Comparison of ENCODE assay signal across 15 cellular contexts in the genomic region with DNA sequence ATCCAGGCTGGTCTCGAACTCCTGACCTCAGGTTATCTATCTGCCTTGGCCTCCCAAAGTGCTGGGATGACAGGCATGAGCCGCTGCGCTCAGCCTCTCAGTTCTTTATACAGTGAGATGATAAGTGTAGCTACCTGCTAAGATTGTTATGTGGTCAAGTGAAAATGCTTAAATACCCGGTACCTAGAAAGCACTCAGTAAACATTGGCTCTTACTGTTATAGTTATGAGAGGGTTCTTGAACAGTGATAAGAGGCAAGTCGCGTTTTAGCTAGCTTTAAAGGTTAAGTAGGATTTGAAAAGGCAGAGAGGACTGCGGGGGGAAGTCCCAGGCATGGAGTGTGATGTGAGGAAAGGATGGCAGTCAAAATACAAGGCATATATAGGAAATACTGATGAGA. TPM values are rescaled to one million over a fixed set of nuclear protein-coding genes. Genes with fewer than 3 reads are reported as not detected.
DNase-seq lines count a peak whose midpoint lies in the region; ATAC-seq and TF ChIP-seq lines count a peak whose summit lies in the region.
"Had no signal": no experiment of that assay in that cellular context is flagged by ENCODE, and none has a peak within 500 bp of the region (broad histone marks: within the 10 kb centered on the region; RNA-seq: fewer than 3 reads in every experiment).

No MANE protein-coding gene starts in this region.

- H3K36me3 Mint-ChIP-seq in T-helper 1 cell treated with Interleukin-12 subunit alpha and Interleukin-12 subunit beta and Interleukin-4 antibody, amounts not matched to agents 30 μg/mL and 1 μg/mL, for 36 hours (ENCODE audit: low read depth), result peaks cover 39% of the 10 kb centered on the region
- H3K36me3 Mint-ChIP-seq in progenitor cell of endocrine pancreas (ENCODE audit: insufficient read depth), result peaks cover 18% of the 10 kb centered on the region

- H3K36me3 ChIP-seq in gastrocnemius medialis (peaks cover 9 to 33% of the 10 kb centered on the region in 2 donors), adrenal gland (replicated peaks in 1 of 2) (peaks cover 0 to 34% of the 10 kb centered on the region in 2 donors)

- peaks cover 17 to 25% of the 10 kb centered on the region in 2 donors for H3K4me1 ChIP-seq in gastrocnemius medialis
- H3K4me1 ChIP-seq in adrenal gland (replicated peaks in 1 of 2), result peaks cover 17 to 72% of the 10 kb centered on the region in 2 donors

- no peaks in the 10 kb centered on the region for H3K9me3 Mint-ChIP-seq in T-helper 1 cell treated with Interleukin-12 subunit alpha and Interleukin-12 subunit beta and Interleukin-4 antibody, amounts not matched to agents 30 μg/mL and 1 μg/mL, for 36 hours
- no peaks in the 10 kb centered on the region for H3K9me3 Mint-ChIP-seq in progenitor cell of endocrine pancreas (ENCODE audit: low read depth)

- no peak for TF ChIP-seq POLR2A in gastrocnemius medialis (IDR thresholded peaks at IDR 0.05)
- TF ChIP-seq POLR2A in adrenal gland (IDR thresholded peaks at IDR 0.05), result no peak

- H3K9me3 ChIP-seq in gastrocnemius medialis (no peaks in the 10 kb centered on the region), adrenal gland (replicated peaks in 1 of 3) (no peaks in the 10 kb centered on the region)
- H3K9me3 ChIP-seq: A549, suprapubic skin had no signal

- ATAC-seq in gastrocnemius medialis (no peak), GM18873 (IDR thresholded peaks at IDR 0.05; ENCODE audit: low FRiP score, unreplicated experiment) (no peak)
- ATAC-seq: A549, left cardiac atrium, Panc1 had no signal

- peak overlapping the region; percentile 62 for H3K27ac Mint-ChIP-seq in T-helper 1 cell treated with Interleukin-12 subunit alpha and Interleukin-12 subunit beta and Interleukin-4 antibody, amounts not matched to agents 30 μg/mL and 1 μg/mL, for 36 hours
- H3K27ac Mint-ChIP-seq in progenitor cell of endocrine pancreas, result peak overlapping the region; percentile 94

- intact Hi-C loops in gastrocnemius medialis (cut with DNase I; ENCODE audit: low total_unique reads) (loop anchor here (10.0 kb wide), 1 partner anchor 105 kb away; the partner anchor contains the start of gene MBLAC1), adrenal gland (cut with DNase I) (no loop called here)

- no peak for DNase-seq in T-helper 1 cell
- DNase-seq in NCI-H2029 treated with DMSO at 0.1 percent for 48 hours (lab: John Stamatoyannopoulos, UW), result peak; percentile 31
- no peak for DNase-seq in progenitor cell of endocrine pancreas (ENCODE audit: low spot score, unreplicated experiment)
- DNase-seq in gastrocnemius medialis, result no peak
- DNase-seq in adrenal gland, result no peak
- DNase-seq: hippocampal formation, left cardiac atrium, NCI-H1694, NCI-H748 treated with DMSO at 0.1 percent for 48 hours had no signal

- peaks cover 47% of the 10 kb centered on the region for H3K4me1 Mint-ChIP-seq in T-helper 1 cell treated with Interleukin-12 subunit alpha and Interleukin-12 subunit beta and Interleukin-4 antibody, amounts not matched to agents 30 μg/mL and 1 μg/mL, for 36 hours (ENCODE audit: low read depth)
- H3K4me1 Mint-ChIP-seq in progenitor cell of endocrine pancreas (ENCODE audit: low read depth), result peaks cover 42% of the 10 kb centered on the region

- no peaks in the 10 kb centered on the region for H3K27me3 Mint-ChIP-seq in T-helper 1 cell treated with Interleukin-12 subunit alpha and Interleukin-12 subunit beta and Interleukin-4 antibody, amounts not matched to agents 30 μg/mL and 1 μg/mL, for 36 hours (ENCODE audit: low read depth)
- no peaks in the 10 kb centered on the region for H3K27me3 Mint-ChIP-seq in progenitor cell of endocrine pancreas

- TF ChIP-seq CTCF in progenitor cell of endocrine pancreas (IDR thresholded peaks at IDR 0.05; ENCODE audit: unreplicated experiment) (no peak), gastrocnemius medialis (IDR thresholded peaks at IDR 0.05 in 4 of 5, conservative IDR thresholded peaks at IDR 0.05 in 1 of 5) (no peak), adrenal gland (IDR thresholded peaks at IDR 0.05) (no peak)

- H3K27me3 ChIP-seq in gastrocnemius medialis (no peaks in the 10 kb centered on the region), adrenal gland (no peaks in the 10 kb centered on the region)
- H3K27me3 ChIP-seq: suprapubic skin had no signal

- H3K4me3 Mint-ChIP-seq in T-helper 1 cell treated with Interleukin-12 subunit alpha and Interleukin-12 subunit beta and Interleukin-4 antibody, amounts not matched to agents 30 μg/mL and 1 μg/mL, for 36 hours, result no peak overlapping the region
- no peak overlapping the region for H3K4me3 Mint-ChIP-seq in progenitor cell of endocrine pancreas (ENCODE audit: low read depth)

- WGBS in adrenal gland, 4 donors, result 71 to 75% (median 74%) methylated on average over 7 of the region's 7 CpGs

- in situ Hi-C loops in gastrocnemius medialis (cut with MboI; ENCODE audit: low sequenced_read_pairs in 4 of 4), result no loop called here

- no peak overlapping the region for H3K4me3 ChIP-seq in gastrocnemius medialis
- H3K4me3 ChIP-seq in adrenal gland, result no peak overlapping the region
- H3K4me3 ChIP-seq: A549, suprapubic skin had no signal

- peak overlapping the region; percentile 30 for H3K27ac ChIP-seq in cingulate gyrus (ENCODE audit: low read depth, low read length)
- no peak overlapping the region for H3K27ac ChIP-seq in gastrocnemius medialis
- H3K27ac ChIP-seq in adrenal gland, result peak overlapping the region in 1 of 5 donors; percentile 23
- H3K27ac ChIP-seq: A549, suprapubic skin had no signal

RNA-seq across cellular contexts. Expression of gene ZKSCAN1, which starts 4.5 kb away (rescaled TPM):
- total RNA-seq in progenitor cell of endocrine pancreas (196 and 209 TPM in 2 replicates), gastrocnemius medialis (10 to 100 TPM; 15.0 to 17.7 (median 15.5) TPM), adrenal gland (100 to 1,000 TPM in 2 of 8 donors, 10 to 100 TPM in 6; 35.2 to 134 (median 75.7) TPM)
- 10 to 100 TPM; 20.3 to 46.6 (median 38.7) TPM for polyA plus RNA-seq in adrenal gland

RNA-seq across cellular contexts. Expression of gene ZSCAN21, which starts 29.7 kb away (rescaled TPM):
- total RNA-seq in progenitor cell of endocrine pancreas (20.7 and 22.8 TPM in 2 replicates), gastrocnemius medialis (10 to 100 TPM; 14.4 to 26.4 (median 22.3) TPM), adrenal gland (10 to 100 TPM in 7 of 8 donors, 1 to 10 TPM in 1; 10.0 to 16.5 (median 13.4) TPM)
- 10 to 100 TPM; 11.2 to 14.9 (median 12.5) TPM for polyA plus RNA-seq in adrenal gland

RNA-seq across cellular contexts. Expression of gene AZGP1, which starts 44.1 kb away (rescaled TPM):
- total RNA-seq in progenitor cell of endocrine pancreas, result not detected in 2 replicates
- 10 to 100 TPM in 1 of 4 donors, 1 to 10 TPM in 2, not detected in 1; 2.6 to 10.3 (median 4.2) TPM for total RNA-seq in gastrocnemius medialis
- total RNA-seq in adrenal gland, result 1 to 10 TPM in 5 of 8 donors, under 1 TPM in 1, not detected in 2; 0.88 to 3.1 (median 2.0) TPM
- 10 to 100 TPM in 1 of 3 donors, 1 to 10 TPM in 1, under 1 TPM in 1; 0.88 to 29.7 (median 3.9) TPM for polyA plus RNA-seq in adrenal gland
